Comparison of ENCODE assay signal across 8 cellular contexts in the genomic region with DNA sequence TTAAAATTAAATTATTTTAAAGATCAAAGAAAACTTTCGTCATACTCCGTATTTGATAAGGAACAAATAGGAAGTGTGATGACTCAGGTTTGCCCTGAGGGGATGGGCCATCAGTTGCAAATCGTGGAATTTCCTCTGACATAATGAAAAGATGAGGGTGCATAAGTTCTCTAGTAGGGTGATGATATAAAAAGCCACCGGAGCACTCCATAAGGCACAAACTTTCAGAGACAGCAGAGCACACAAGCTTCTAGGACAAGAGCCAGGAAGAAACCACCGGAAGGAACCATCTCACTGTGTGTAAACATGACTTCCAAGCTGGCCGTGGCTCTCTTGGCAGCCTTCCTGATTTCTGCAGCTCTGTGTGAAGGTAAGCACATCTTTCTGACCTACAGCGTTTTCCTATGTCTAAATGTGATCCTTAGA. TPM values are rescaled to one million over a fixed set of nuclear protein-coding genes. Genes with fewer than 3 reads are reported as not detected.
A peak's percentile ranks its signal among the peaks of the same experiment; 100 is the strongest.
DNase-seq lines count a peak whose midpoint lies in the region; ATAC-seq and TF ChIP-seq lines count a peak whose summit lies in the region.

A gene (plus strand): TSS at position 217 of the 426 bp plus-strand sequence. CDS start 90 bp downstream, at position 307.

- DNase-seq in DMS153 (lab: John Stamatoyannopoulos, UW) (peak; percentile 72), RKO (ENCODE audit: low spot score) (peak; percentile 51), epithelial cell of esophagus (ENCODE audit: low read depth) (peak; percentile 94), non-pigmented ciliary epithelial cell (ENCODE audit: low read depth) (peak; percentile 94)
- no peak for DNase-seq in effector CD4-positive, alpha-beta T cell
- DNase-seq in activated CD4-positive, alpha-beta T cell treated with anti-CD3 and anti-CD28 coated beads for 36 hours: no peak

- POLR2A ChIA-PET in activated CD4-positive, alpha-beta T cell treated with anti-CD3 and anti-CD28 coated beads for 36 hours (lab: Charles Lee): no interaction called here

- peaks cover 4% of the 10 kb centered on the region for H3K27me3 Mint-ChIP-seq in activated CD4-positive, alpha-beta T cell treated with anti-CD3 and anti-CD28 coated beads for 36 hours

- H3K4me3 ChIP-seq in epithelial cell of esophagus (ENCODE audit: low read length): no peak within 1 kb of the TSS

- no peaks in the 10 kb centered on the region for H3K36me3 Mint-ChIP-seq in activated CD4-positive, alpha-beta T cell treated with anti-CD3 and anti-CD28 coated beads for 36 hours (ENCODE audit: low read depth)

- peaks cover 7% of the 10 kb centered on the region for H3K4me1 Mint-ChIP-seq in activated CD4-positive, alpha-beta T cell treated with anti-CD3 and anti-CD28 coated beads for 36 hours

- H3K27ac Mint-ChIP-seq in activated CD4-positive, alpha-beta T cell treated with anti-CD3 and anti-CD28 coated beads for 36 hours: no peak within 1 kb of the TSS

- H3K4me3 Mint-ChIP-seq in activated CD4-positive, alpha-beta T cell treated with anti-CD3 and anti-CD28 coated beads for 36 hours: no peak within 1 kb of the TSS

- CTCF ChIA-PET in activated CD4-positive, alpha-beta T cell treated with anti-CD3 and anti-CD28 coated beads for 36 hours (lab: Charles Lee): interaction anchor here (0.8 kb wide), 1 partner anchor 12 kb away, joined by 3 read pairs; no protein-coding TSS in a partner anchor

- intact Hi-C loops in activated CD4-positive, alpha-beta T cell treated with anti-CD3 and anti-CD28 coated beads for 36 hours (cut with DNase I, micrococcal nuclease): no loop called here

- TF ChIP-seq CTCF in epithelial cell of esophagus (IDR thresholded peaks at IDR 0.05; ENCODE audit: insufficient read depth, low read depth, low read length, missing control alignments): no peak

- peak; percentile 53 for ATAC-seq in HG03342 (IDR thresholded peaks at IDR 0.05; ENCODE audit: unreplicated experiment)
- no peak for ATAC-seq in GM19467 (IDR thresholded peaks at IDR 0.05; ENCODE audit: unreplicated experiment)
- ATAC-seq in activated CD4-positive, alpha-beta T cell treated with anti-CD3 and anti-CD28 coated beads for 36 hours: no peak

- peaks cover 2% of the 10 kb centered on the region for H3K9me3 Mint-ChIP-seq in activated CD4-positive, alpha-beta T cell treated with anti-CD3 and anti-CD28 coated beads for 36 hours (ENCODE audit: low read depth)

RNA-seq across cellular contexts. Expression of the gene that starts here (rescaled TPM):
- total RNA-seq in activated CD4-positive, alpha-beta T cell treated with anti-CD3 and anti-CD28 coated beads for 36 hours: under 1 TPM; 0.76 to 0.80 TPM

Comparison
In these comparisons a context has a peak if more than half of its experiments do, and no peak if none do; other contexts are left out.
1. DNase-seq: peak in DMS153 (single experiment), RKO (single experiment), epithelial cell of esophagus (single experiment) and non-pigmented ciliary epithelial cell (single experiment); none in effector CD4-positive, alpha-beta T cell (single experiment) and activated CD4-positive, alpha-beta T cell treated with anti-CD3 and anti-CD28 coated beads for 36 hours (single experiment).